In genomic region chr12:47884501-47884900, GRCh38 we compare ENCODE assay signal across 20 cellular contexts. TPM values are rescaled to one million over a fixed set of nuclear protein-coding genes. Genes with fewer than 3 reads are reported as not detected.
DNase-seq lines count a peak whose midpoint lies in the region; ATAC-seq, FAIRE-seq and TF ChIP-seq lines count a peak whose summit lies in the region.
"Had no signal": no experiment of that assay in that cellular context is flagged by ENCODE, and none has a peak within 500 bp of the region (broad histone marks: within the 10 kb centered on the region; RNA-seq: fewer than 3 reads in every experiment).

No MANE protein-coding gene starts in this region.

- H3K4me3 Mint-ChIP-seq in activated T-cell treated with anti-CD3 and anti-CD28 coated beads, Interleukin-2, amount 50 U/mL, for 24 hours = peak overlapping the region; percentile 80
- peak overlapping the region in 8 of 10 donors; percentile 20 to 94 (median 79) for H3K4me3 Mint-ChIP-seq in naive thymus-derived CD4-positive, alpha-beta T cell
- H3K4me3 Mint-ChIP-seq: nephron progenitor cell, WTC11 had no signal

- no peaks in the 10 kb centered on the region for H3K27me3 Mint-ChIP-seq in activated T-cell treated with anti-CD3 and anti-CD28 coated beads, Interleukin-2, amount 50 U/mL, for 24 hours
- no peaks in the 10 kb centered on the region for H3K27me3 Mint-ChIP-seq in naive thymus-derived CD4-positive, alpha-beta T cell

- CTCF ChIA-PET in naive thymus-derived CD4-positive, alpha-beta T cell (lab: Charles Lee) = interaction anchor here (0.7 to 1.7 kb wide), 5 partner anchors 15 to 82 kb away, joined by 3 to 6 read pairs (median 4); partner anchors contain the start of gene VDR

- no peak overlapping the region for H3K27ac ChIP-seq in naive thymus-derived CD4-positive, alpha-beta T cell (ENCODE audit: low read depth, low read length)
- H3K27ac ChIP-seq: adrenal gland, right lobe of liver had no signal

- intact Hi-C loops in naive thymus-derived CD4-positive, alpha-beta T cell (cut with micrococcal nuclease) = loop anchor here (2.0 to 10.0 kb wide), 3 partner anchors 72 to 1360 kb away; partner anchors contain the start of gene TMEM106C (in 2 of the 2)
- intact Hi-C loops in Right ventricle myocardium superior (cut with DNase I) = no loop called here

- H3K27me3 ChIP-seq in naive thymus-derived CD4-positive, alpha-beta T cell (ENCODE audit: control insufficient read depth in 2 of 2, insufficient read depth in 2 of 2, low read length in 2 of 2) = no peaks in the 10 kb centered on the region
- H3K27me3 ChIP-seq: adrenal gland, right lobe of liver had no signal

- peaks cover 14 to 44% of the 10 kb centered on the region in 2 donors for H3K4me1 ChIP-seq in naive thymus-derived CD4-positive, alpha-beta T cell (ENCODE audit: control insufficient read depth in 2 of 2, insufficient read depth in 2 of 2, low read length in 2 of 2)

- DNase-seq in activated T-cell treated with anti-CD3 and anti-CD28 coated beads, Interleukin-2, amount 50 U/mL, for 24 hours = no peak
- no peak for DNase-seq in activated T-cell treated with anti-CD3 and anti-CD28 coated beads, Interleukin-2, amount 50 U/mL, for 1 hour
- DNase-seq in GM12891 (ENCODE audit: insufficient read length, low spot score) (no peak), Right ventricle myocardium superior (no peak)
- peak; percentile 46 to 47 for DNase-seq in activated T-cell treated with anti-CD3 and anti-CD28 coated beads, Interleukin-2, amount 50 U/mL, for 48 hours
- no peak for DNase-seq in naive thymus-derived CD4-positive, alpha-beta T cell
- DNase-seq in stimulated activated CD4-positive, alpha-beta T cell treated with anti-CD3 and anti-CD28 coated beads, Interleukin-15, amount 100 ng/mL, for 24 hours = no peak
- DNase-seq: adrenal gland, cortex of kidney, DMS53, NCI-H2171 treated with DMSO at 0.1 percent for 48 hours, NCI-H526 treated with DMSO at 0.1 percent for 48 hours, nephron progenitor cell, right lobe of liver, SIG-M5 had no signal

- H3K36me3 ChIP-seq in naive thymus-derived CD4-positive, alpha-beta T cell (ENCODE audit: control insufficient read depth in 2 of 3, insufficient read depth in 3 of 3, low read length in 3 of 3) = no peaks in the 10 kb centered on the region
- H3K36me3 ChIP-seq: adrenal gland, right lobe of liver had no signal

- no peaks in the 10 kb centered on the region for H3K9me3 Mint-ChIP-seq in activated T-cell treated with anti-CD3 and anti-CD28 coated beads, Interleukin-2, amount 50 U/mL, for 24 hours
- H3K9me3 Mint-ChIP-seq in naive thymus-derived CD4-positive, alpha-beta T cell = peaks cover 0 to 3% (median 0%) of the 10 kb centered on the region in 11 donors
- H3K9me3 Mint-ChIP-seq: nephron progenitor cell, WTC11 had no signal

- H3K36me3 Mint-ChIP-seq in activated T-cell treated with anti-CD3 and anti-CD28 coated beads, Interleukin-2, amount 50 U/mL, for 24 hours (ENCODE audit: low read depth) = peaks cover 94% of the 10 kb centered on the region
- peaks cover 0 to 36% (median 0%) of the 10 kb centered on the region in 5 donors for H3K36me3 Mint-ChIP-seq in naive thymus-derived CD4-positive, alpha-beta T cell
- H3K36me3 Mint-ChIP-seq: WTC11 had no signal

- TF ChIP-seq POLR2A in GM12891 (IDR thresholded peaks at IDR 0.05; ENCODE audit: low read depth, low read length) = no peak

- no peak for FAIRE-seq in GM12891 (lab: Jason Lieb, UNC)
- FAIRE-seq: endothelial cell of umbilical vein, H1 had no signal

- ATAC-seq in naive thymus-derived CD4-positive, alpha-beta T cell = no peak
- ATAC-seq in Right ventricle myocardium superior (ENCODE audit: poor library complexity) = no peak
- no peak for ATAC-seq in GM21447 (IDR thresholded peaks at IDR 0.05; ENCODE audit: unreplicated experiment)
- ATAC-seq: right lobe of liver, WTC11 had no signal

- H3K4me3 ChIP-seq in naive thymus-derived CD4-positive, alpha-beta T cell (ENCODE audit: low read length) = no peak overlapping the region
- H3K4me3 ChIP-seq: adrenal gland, K562, right lobe of liver had no signal

- POLR2A ChIA-PET in naive thymus-derived CD4-positive, alpha-beta T cell (lab: Charles Lee) = interaction anchor here (1.9 to 2.8 kb wide), 2 partner anchors 10 to 21 kb away, joined by 10 to 13 read pairs; partner anchors contain the start of gene VDR

- no peaks in the 10 kb centered on the region for H3K9me3 ChIP-seq in naive thymus-derived CD4-positive, alpha-beta T cell (ENCODE audit: control insufficient read depth in 2 of 3, low read length in 3 of 3)
- H3K9me3 ChIP-seq: adrenal gland, right lobe of liver had no signal

- H3K27ac Mint-ChIP-seq in activated T-cell treated with anti-CD3 and anti-CD28 coated beads, Interleukin-2, amount 50 U/mL, for 24 hours = peak overlapping the region; percentile 98
- H3K27ac Mint-ChIP-seq in naive thymus-derived CD4-positive, alpha-beta T cell = peak overlapping the region in 8 of 9 donors; percentile 51 to 99 (median 78)
- H3K27ac Mint-ChIP-seq: nephron progenitor cell, WTC11 had no signal

- peaks cover 90% of the 10 kb centered on the region for H3K4me1 Mint-ChIP-seq in activated T-cell treated with anti-CD3 and anti-CD28 coated beads, Interleukin-2, amount 50 U/mL, for 24 hours (ENCODE audit: low read depth)
- peaks cover 37 to 84% (median 57%) of the 10 kb centered on the region in 7 donors for H3K4me1 Mint-ChIP-seq in naive thymus-derived CD4-positive, alpha-beta T cell

TF ChIP-seq in GM12891, 5 proteins besides CTCF, POLR2A, EP300 and RAD21:
- peak; percentile 78 for TF ChIP-seq SPI1 (IDR thresholded peaks at IDR 0.05; ENCODE audit: low read depth, low read length)
- no peak for TF ChIP-seq TAF1 (IDR thresholded peaks at IDR 0.05; ENCODE audit: low read depth, low read length)

RNA-seq across cellular contexts. Expression of gene VDR, which starts 20.3 kb away (rescaled TPM):
- polyA plus RNA-seq in GM12891 (2012; ENCODE audit: low read depth, missing spikeins) = 4.5 TPM
- 10 to 100 TPM in 2 of 5 experiments, 1 to 10 TPM in 3; 1.6 to 82.6 (median 2.9) TPM for total RNA-seq in naive thymus-derived CD4-positive, alpha-beta T cell
- polyA plus RNA-seq in naive thymus-derived CD4-positive, alpha-beta T cell = 1 to 10 TPM in 1 of 2 donors, under 1 TPM in 1; 0.11 to 1.4 TPM
- 0.11 TPM for total RNA-seq in Right ventricle myocardium superior

Comparison
In these comparisons a context has a peak if more than half of its experiments do, and no peak if none do; other contexts are left out.
1. DNase-seq: peak in activated T-cell treated with anti-CD3 and anti-CD28 coated beads, Interleukin-2, amount 50 U/mL, for 48 hours (2 of 2); none in activated T-cell treated with anti-CD3 and anti-CD28 coated beads, Interleukin-2, amount 50 U/mL, for 24 hours (single experiment), activated T-cell treated with anti-CD3 and anti-CD28 coated beads, Interleukin-2, amount 50 U/mL, for 1 hour (single experiment), GM12891 (single experiment), naive thymus-derived CD4-positive, alpha-beta T cell (0 of 9), stimulated activated CD4-positive, alpha-beta T cell treated with anti-CD3 and anti-CD28 coated beads, Interleukin-15, amount 100 ng/mL, for 24 hours (single experiment) and Right ventricle myocardium superior (single experiment).